Comparison of ENCODE assay signal across 18 cellular contexts in genomic region chr16:987846-988245, GRCh38. TPM values are rescaled to one million over a fixed set of nuclear protein-coding genes. Genes with fewer than 3 reads are reported as not detected.
DNase-seq lines count a peak whose midpoint lies in the region; ATAC-seq and TF ChIP-seq lines count a peak whose summit lies in the region.
"Had no signal": no experiment of that assay in that cellular context is flagged by ENCODE, and none has a peak within 500 bp of the region (broad histone marks: within the 10 kb centered on the region; RNA-seq: fewer than 3 reads in every experiment).

No MANE protein-coding gene starts in this region.

- ATAC-seq in thoracic aorta (ENCODE audit: insufficient number of reproducible peaks, low FRiP score, low read depth) = no peak

- 94% methylated on average over 16 of the region's 17 CpGs for WGBS in hepatocyte (ENCODE audit: low lambda C conversion rate, missing lambda C conversion rate)

- H2AFZ ChIP-seq in hepatocyte = no peak overlapping the region
- H2AFZ ChIP-seq: GM23338 had no signal

- no peaks in the 10 kb centered on the region for H3K36me3 Mint-ChIP-seq in activated CD4-positive, alpha-beta memory T cell treated with anti-CD3 and anti-CD28 coated beads, Interleukin-2, amount 10 ng/mL, durations not matched to agents 7 days and 5 days (ENCODE audit: low read depth)

- H3K9ac ChIP-seq in SK-N-MC (ENCODE audit: insufficient read length) = peak overlapping the region; percentile 47

- H3K36me3 ChIP-seq in SK-N-MC (ENCODE audit: insufficient read depth, low read length) = no peaks in the 10 kb centered on the region
- H3K36me3 ChIP-seq in thoracic aorta = no peaks in the 10 kb centered on the region
- H3K36me3 ChIP-seq in hepatocyte (replicated peaks; ENCODE audit: insufficient read depth, low read depth) = no peaks in the 10 kb centered on the region

- H3K4me1 ChIP-seq in thoracic aorta (ENCODE audit: control insufficient read depth in 1 of 2, low read depth in 2 of 2) (peaks cover 14 to 29% of the 10 kb centered on the region in 2 donors), hepatocyte (ENCODE audit: insufficient read depth) (peaks cover 3% of the 10 kb centered on the region)

- no peaks in the 10 kb centered on the region for H3K4me1 Mint-ChIP-seq in activated CD4-positive, alpha-beta memory T cell treated with anti-CD3 and anti-CD28 coated beads, Interleukin-2, amount 10 ng/mL, durations not matched to agents 7 days and 5 days
- H3K4me1 Mint-ChIP-seq: B cell had no signal

- H3K27ac Mint-ChIP-seq in activated CD4-positive, alpha-beta memory T cell treated with anti-CD3 and anti-CD28 coated beads, Interleukin-2, amount 10 ng/mL, durations not matched to agents 7 days and 5 days = no peak overlapping the region
- H3K27ac Mint-ChIP-seq: B cell; CD4-positive, alpha-beta T cell; GM23338 had no signal

- DNase-seq in SK-N-MC (ENCODE audit: low read depth, low spot score) = no peak
- peak in 54 of 61 donors; percentile 23 to 84 (median 62) for DNase-seq in caudate nucleus (lab: John Stamatoyannopoulos, UW)
- peak; percentile 79 for DNase-seq in medulla oblongata (ENCODE audit: extremely low spot score)
- DNase-seq in thoracic aorta (ENCODE audit: low spot score) = no peak
- no peak for DNase-seq in hepatocyte (ENCODE audit: low spot score)
- no peak for DNase-seq in NCI-H2171 treated with DMSO at 0.1 percent for 48 hours (lab: John Stamatoyannopoulos, UW)
- DNase-seq in activated CD4-positive, alpha-beta memory T cell treated with anti-CD3 and anti-CD28 coated beads, Interleukin-2, amount 10 ng/mL, durations not matched to agents 7 days and 5 days = no peak
- DNase-seq: CD4-positive, alpha-beta T cell; KG1; NCI-H1048; NCI-H1436 treated with DMSO at 0.1 percent for 48 hours; NCI-H2029 treated with DMSO at 0.1 percent for 48 hours; NCI-H748 treated with DMSO at 0.1 percent for 48 hours; SIG-M5 had no signal

- H3K9me3 Mint-ChIP-seq in activated CD4-positive, alpha-beta memory T cell treated with anti-CD3 and anti-CD28 coated beads, Interleukin-2, amount 10 ng/mL, durations not matched to agents 7 days and 5 days = no peaks in the 10 kb centered on the region
- H3K9me3 Mint-ChIP-seq: CD4-positive, alpha-beta T cell; GM23338 had no signal

- CTCF ChIA-PET in activated CD4-positive, alpha-beta memory T cell treated with anti-CD3 and anti-CD28 coated beads, Interleukin-2, amount 10 ng/mL, durations not matched to agents 7 days and 5 days (lab: Charles Lee) = no interaction called here

- peaks cover 3% of the 10 kb centered on the region for H3K27me3 Mint-ChIP-seq in activated CD4-positive, alpha-beta memory T cell treated with anti-CD3 and anti-CD28 coated beads, Interleukin-2, amount 10 ng/mL, durations not matched to agents 7 days and 5 days
- H3K27me3 Mint-ChIP-seq: B cell; CD4-positive, alpha-beta T cell had no signal

- H3K27me3 ChIP-seq in thoracic aorta (replicated peaks; ENCODE audit: insufficient read depth) (no peaks in the 10 kb centered on the region), hepatocyte (peaks cover 2% of the 10 kb centered on the region)

- POLR2A ChIA-PET in activated CD4-positive, alpha-beta memory T cell treated with anti-CD3 and anti-CD28 coated beads, Interleukin-2, amount 10 ng/mL, durations not matched to agents 7 days and 5 days (lab: Charles Lee) = no interaction called here

- H3K4me2 ChIP-seq in hepatocyte = no peak overlapping the region
- H3K4me2 ChIP-seq: GM23338 had no signal

- peaks cover 2% of the 10 kb centered on the region for H4K20me1 ChIP-seq in hepatocyte (ENCODE audit: insufficient read depth, poor library complexity, severe bottlenecking)

- H3K79me2 ChIP-seq in hepatocyte = no peaks in the 10 kb centered on the region

- no peaks in the 10 kb centered on the region for H3K9me3 ChIP-seq in SK-N-MC (ENCODE audit: low read depth, low read length)
- no peaks in the 10 kb centered on the region for H3K9me3 ChIP-seq in thoracic aorta
- H3K9me3 ChIP-seq in hepatocyte (ENCODE audit: low read depth) = no peaks in the 10 kb centered on the region

- H3K27ac ChIP-seq in SK-N-MC (no peak overlapping the region), caudate nucleus (ENCODE audit: low read depth, low read length) (peak overlapping the region; percentile 44), thoracic aorta (peak overlapping the region; percentile 38 to 53), hepatocyte (no peak overlapping the region)

- no peak overlapping the region for H3K4me3 Mint-ChIP-seq in activated CD4-positive, alpha-beta memory T cell treated with anti-CD3 and anti-CD28 coated beads, Interleukin-2, amount 10 ng/mL, durations not matched to agents 7 days and 5 days
- H3K4me3 Mint-ChIP-seq: B cell; CD4-positive, alpha-beta T cell; GM23338 had no signal

- H3K9me2 ChIP-seq in hepatocyte (replicated peaks; ENCODE audit: insufficient read depth) = no peaks in the 10 kb centered on the region

- TF ChIP-seq CTCF in thoracic aorta (IDR thresholded peaks at IDR 0.05) = no peak
- no peak for TF ChIP-seq CTCF in hepatocyte (IDR thresholded peaks at IDR 0.05; ENCODE audit: poor library complexity)

- H3K4me3 ChIP-seq in SK-N-MC = peak overlapping the region; percentile 4; the same call in 1 of the 2 replicates
- H3K4me3 ChIP-seq in thoracic aorta = peak overlapping the region; percentile 17
- H3K4me3 ChIP-seq in hepatocyte = no peak overlapping the region
- H3K4me3 ChIP-seq: GM23338 had no signal

RNA-seq across cellular contexts. Expression of gene SOX8, which starts 6.3 kb away (rescaled TPM):
- total RNA-seq in thoracic aorta (10 to 100 TPM in 1 of 2 donors, 1 to 10 TPM in 1; 5.7 to 10.1 TPM), hepatocyte (2.7 and 3.8 TPM in 2 replicates)
- polyA plus RNA-seq in hepatocyte = 3.8 and 4.7 TPM in 2 replicates
- under 1 TPM; 0.10 to 0.13 TPM for total RNA-seq in activated CD4-positive, alpha-beta memory T cell treated with anti-CD3 and anti-CD28 coated beads, Interleukin-2, amount 10 ng/mL, durations not matched to agents 7 days and 5 days
- total RNA-seq: M059J, RPMI7951 had no signal

RNA-seq across cellular contexts. Expression of gene LMF1, which starts 17.1 kb away (rescaled TPM):
- total RNA-seq in thoracic aorta (10 to 100 TPM; 47.1 to 49.3 TPM), hepatocyte (25.8 and 27.2 TPM in 2 replicates)
- 29.3 and 34.3 TPM in 2 replicates for polyA plus RNA-seq in hepatocyte
- 10 to 100 TPM; 21.3 to 22.6 TPM for total RNA-seq in activated CD4-positive, alpha-beta memory T cell treated with anti-CD3 and anti-CD28 coated beads, Interleukin-2, amount 10 ng/mL, durations not matched to agents 7 days and 5 days

Comparison
In these comparisons a context has a peak if more than half of its experiments do, and no peak if none do; other contexts are left out.
1. DNase-seq: peak in caudate nucleus (54 of 61) and medulla oblongata (single experiment); none in SK-N-MC (single experiment), thoracic aorta (single experiment), hepatocyte (single experiment), NCI-H2171 treated with DMSO at 0.1 percent for 48 hours (single experiment) and activated CD4-positive, alpha-beta memory T cell treated with anti-CD3 and anti-CD28 coated beads, Interleukin-2, amount 10 ng/mL, durations not matched to agents 7 days and 5 days (single experiment).
2. H3K27ac ChIP-seq: peak in caudate nucleus (single experiment) and thoracic aorta (2 of 2); none in SK-N-MC (single experiment) and hepatocyte (single experiment).